In genomic region chr9:92669890-92670708, GRCh38 we compare ENCODE assay signal across 1 cellular context.
A peak's percentile ranks its signal among the peaks of the same experiment; 100 is the strongest.
TF ChIP-seq lines count a peak whose summit lies in the region.

TSS of gene IPPK (minus strand) at chr9:92670131. CDS start at chr9:92669988, 143 bp downstream.

TF ChIP-seq in HepG2, 621 proteins besides CTCF, POLR2A, EP300 and RAD21 (continued from another document and continues in another):
- TF ChIP-seq ZXDC (CRISPR knock-in tag; IDR thresholded peaks at IDR 0.05) (peak; percentile 75; the same call in 1 of the 2 replicates), MYC (CRISPR knock-in tag; IDR thresholded peaks at IDR 0.05; ENCODE audit: borderline replicate concordance) (peak; percentile 73; the same call in 1 of the 2 replicates), ARNTL (CRISPR knock-in tag; IDR thresholded peaks at IDR 0.05) (peak; percentile 42; the same call in 1 of the 2 replicates), AHR (CRISPR knock-in tag; IDR thresholded peaks at IDR 0.05) (peak; percentile 58; the same call in 1 of the 2 replicates), FOXA3 (CRISPR knock-in tag; IDR thresholded peaks at IDR 0.05) (peak; percentile 37; the same call in 1 of the 2 replicates), XBP1 (CRISPR knock-in tag; IDR thresholded peaks at IDR 0.05) (peak; percentile 69; the same call in 1 of the 2 replicates), SP4 (CRISPR knock-in tag; IDR thresholded peaks at IDR 0.05) (peak; percentile 86), GMEB1 (CRISPR knock-in tag; IDR thresholded peaks at IDR 0.05; ENCODE audit: borderline replicate concordance) (peak; percentile 89), TEAD2 (CRISPR knock-in tag; IDR thresholded peaks at IDR 0.05) (no peak), ZNF446 (CRISPR knock-in tag; IDR thresholded peaks at IDR 0.05) (0 out of 2 replicates have a peak, but pooled peaks have one; percentile 35), TBX3 (IDR thresholded peaks at IDR 0.05; ENCODE audit: borderline replicate concordance) (peak; percentile 14; the same call in 1 of the 2 replicates), ZNF614 (CRISPR knock-in tag; IDR thresholded peaks at IDR 0.05; ENCODE audit: borderline replicate concordance) (peak; percentile 42; the same call in 1 of the 2 replicates), ETV5 (CRISPR knock-in tag; IDR thresholded peaks at IDR 0.05; ENCODE audit: borderline replicate concordance) (peak; percentile 94), ZNF253 (CRISPR knock-in tag; IDR thresholded peaks at IDR 0.05; ENCODE audit: borderline replicate concordance) (no peak), ZZZ3 (CRISPR knock-in tag; IDR thresholded peaks at IDR 0.05; ENCODE audit: borderline replicate concordance) (peak; percentile 46; the same call in 1 of the 2 replicates), SRF (IDR thresholded peaks at IDR 0.05; ENCODE audit: low read depth, low read length) (no peak), HMGA1 (CRISPR knock-in tag; conservative IDR thresholded peaks at IDR 0.05) (no peak), PHF20 (CRISPR knock-in tag; IDR thresholded peaks at IDR 0.05) (peak; percentile 97), SIN3B (IDR thresholded peaks at IDR 0.05; ENCODE audit: low read length) (peak; percentile 72; the same call in 1 of the 2 replicates), NONO (IDR thresholded peaks at IDR 0.05) (no peak), NONO (CRISPR knock-in tag; conservative IDR thresholded peaks at IDR 0.05) (peak; percentile 78), NR1H2 (CRISPR knock-in tag; IDR thresholded peaks at IDR 0.05; ENCODE audit: borderline replicate concordance, low read depth) (no peak), ZNF530 (CRISPR knock-in tag; IDR thresholded peaks at IDR 0.05; ENCODE audit: low read depth) (no peak), ZNF891 (CRISPR knock-in tag; IDR thresholded peaks at IDR 0.05) (peak; percentile 65; the same call in 1 of the 2 replicates), ZNF746 (CRISPR knock-in tag; IDR thresholded peaks at IDR 0.05) (no peak)
- TF ChIP-seq, protein P1, sequence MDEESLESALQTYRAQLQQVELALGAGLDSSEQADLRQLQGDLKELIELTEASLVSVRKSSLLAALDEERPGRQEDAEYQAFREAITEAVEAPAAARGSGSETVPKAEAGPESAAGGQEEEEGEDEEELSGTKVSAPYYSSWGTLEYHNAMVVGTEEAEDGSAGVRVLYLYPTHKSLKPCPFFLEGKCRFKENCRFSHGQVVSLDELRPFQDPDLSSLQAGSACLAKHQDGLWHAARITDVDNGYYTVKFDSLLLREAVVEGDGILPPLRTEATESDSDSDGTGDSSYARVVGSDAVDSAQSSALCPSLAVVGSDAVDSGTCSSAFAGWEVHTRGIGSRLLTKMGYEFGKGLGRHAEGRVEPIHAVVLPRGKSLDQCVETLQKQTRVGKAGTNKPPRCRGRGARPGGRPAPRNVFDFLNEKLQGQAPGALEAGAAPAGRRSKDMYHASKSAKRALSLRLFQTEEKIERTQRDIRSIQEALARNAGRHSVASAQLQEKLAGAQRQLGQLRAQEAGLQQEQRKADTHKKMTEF (CRISPR knock-in tag; IDR thresholded peaks at IDR 0.05), result peak; percentile 77
- TF ChIP-seq, protein P2, sequence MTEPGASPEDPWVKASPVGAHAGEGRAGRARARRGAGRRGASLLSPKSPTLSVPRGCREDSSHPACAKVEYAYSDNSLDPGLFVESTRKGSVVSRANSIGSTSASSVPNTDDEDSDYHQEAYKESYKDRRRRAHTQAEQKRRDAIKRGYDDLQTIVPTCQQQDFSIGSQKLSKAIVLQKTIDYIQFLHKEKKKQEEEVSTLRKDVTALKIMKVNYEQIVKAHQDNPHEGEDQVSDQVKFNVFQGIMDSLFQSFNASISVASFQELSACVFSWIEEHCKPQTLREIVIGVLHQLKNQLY (CRISPR knock-in tag; IDR thresholded peaks at IDR 0.05), result no peak
- TF ChIP-seq, protein P3, sequence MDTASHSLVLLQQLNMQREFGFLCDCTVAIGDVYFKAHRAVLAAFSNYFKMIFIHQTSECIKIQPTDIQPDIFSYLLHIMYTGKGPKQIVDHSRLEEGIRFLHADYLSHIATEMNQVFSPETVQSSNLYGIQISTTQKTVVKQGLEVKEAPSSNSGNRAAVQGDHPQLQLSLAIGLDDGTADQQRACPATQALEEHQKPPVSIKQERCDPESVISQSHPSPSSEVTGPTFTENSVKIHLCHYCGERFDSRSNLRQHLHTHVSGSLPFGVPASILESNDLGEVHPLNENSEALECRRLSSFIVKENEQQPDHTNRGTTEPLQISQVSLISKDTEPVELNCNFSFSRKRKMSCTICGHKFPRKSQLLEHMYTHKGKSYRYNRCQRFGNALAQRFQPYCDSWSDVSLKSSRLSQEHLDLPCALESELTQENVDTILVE (CRISPR knock-in tag; IDR thresholded peaks at IDR 0.05), result peak; percentile 80; the same call in 1 of the 2 replicates
- TF ChIP-seq, protein P4, sequence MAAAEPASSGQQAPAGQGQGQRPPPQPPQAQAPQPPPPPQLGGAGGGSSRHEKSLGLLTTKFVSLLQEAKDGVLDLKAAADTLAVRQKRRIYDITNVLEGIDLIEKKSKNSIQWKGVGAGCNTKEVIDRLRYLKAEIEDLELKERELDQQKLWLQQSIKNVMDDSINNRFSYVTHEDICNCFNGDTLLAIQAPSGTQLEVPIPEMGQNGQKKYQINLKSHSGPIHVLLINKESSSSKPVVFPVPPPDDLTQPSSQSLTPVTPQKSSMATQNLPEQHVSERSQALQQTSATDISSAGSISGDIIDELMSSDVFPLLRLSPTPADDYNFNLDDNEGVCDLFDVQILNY (CRISPR knock-in tag; conservative IDR thresholded peaks at IDR 0.05), result no peak
- TF ChIP-seq, protein P5, sequence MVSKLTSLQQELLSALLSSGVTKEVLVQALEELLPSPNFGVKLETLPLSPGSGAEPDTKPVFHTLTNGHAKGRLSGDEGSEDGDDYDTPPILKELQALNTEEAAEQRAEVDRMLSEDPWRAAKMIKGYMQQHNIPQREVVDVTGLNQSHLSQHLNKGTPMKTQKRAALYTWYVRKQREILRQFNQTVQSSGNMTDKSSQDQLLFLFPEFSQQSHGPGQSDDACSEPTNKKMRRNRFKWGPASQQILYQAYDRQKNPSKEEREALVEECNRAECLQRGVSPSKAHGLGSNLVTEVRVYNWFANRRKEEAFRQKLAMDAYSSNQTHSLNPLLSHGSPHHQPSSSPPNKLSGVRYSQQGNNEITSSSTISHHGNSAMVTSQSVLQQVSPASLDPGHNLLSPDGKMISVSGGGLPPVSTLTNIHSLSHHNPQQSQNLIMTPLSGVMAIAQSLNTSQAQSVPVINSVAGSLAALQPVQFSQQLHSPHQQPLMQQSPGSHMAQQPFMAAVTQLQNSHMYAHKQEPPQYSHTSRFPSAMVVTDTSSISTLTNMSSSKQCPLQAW (CRISPR knock-in tag; IDR thresholded peaks at IDR 0.05), result peak; percentile 62; the same call in 1 of the 2 replicates
- TF ChIP-seq, protein P6, sequence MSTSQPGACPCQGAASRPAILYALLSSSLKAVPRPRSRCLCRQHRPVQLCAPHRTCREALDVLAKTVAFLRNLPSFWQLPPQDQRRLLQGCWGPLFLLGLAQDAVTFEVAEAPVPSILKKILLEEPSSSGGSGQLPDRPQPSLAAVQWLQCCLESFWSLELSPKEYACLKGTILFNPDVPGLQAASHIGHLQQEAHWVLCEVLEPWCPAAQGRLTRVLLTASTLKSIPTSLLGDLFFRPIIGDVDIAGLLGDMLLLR (CRISPR knock-in tag; IDR thresholded peaks at IDR 0.05), result no peak
- TF ChIP-seq, protein P7, sequence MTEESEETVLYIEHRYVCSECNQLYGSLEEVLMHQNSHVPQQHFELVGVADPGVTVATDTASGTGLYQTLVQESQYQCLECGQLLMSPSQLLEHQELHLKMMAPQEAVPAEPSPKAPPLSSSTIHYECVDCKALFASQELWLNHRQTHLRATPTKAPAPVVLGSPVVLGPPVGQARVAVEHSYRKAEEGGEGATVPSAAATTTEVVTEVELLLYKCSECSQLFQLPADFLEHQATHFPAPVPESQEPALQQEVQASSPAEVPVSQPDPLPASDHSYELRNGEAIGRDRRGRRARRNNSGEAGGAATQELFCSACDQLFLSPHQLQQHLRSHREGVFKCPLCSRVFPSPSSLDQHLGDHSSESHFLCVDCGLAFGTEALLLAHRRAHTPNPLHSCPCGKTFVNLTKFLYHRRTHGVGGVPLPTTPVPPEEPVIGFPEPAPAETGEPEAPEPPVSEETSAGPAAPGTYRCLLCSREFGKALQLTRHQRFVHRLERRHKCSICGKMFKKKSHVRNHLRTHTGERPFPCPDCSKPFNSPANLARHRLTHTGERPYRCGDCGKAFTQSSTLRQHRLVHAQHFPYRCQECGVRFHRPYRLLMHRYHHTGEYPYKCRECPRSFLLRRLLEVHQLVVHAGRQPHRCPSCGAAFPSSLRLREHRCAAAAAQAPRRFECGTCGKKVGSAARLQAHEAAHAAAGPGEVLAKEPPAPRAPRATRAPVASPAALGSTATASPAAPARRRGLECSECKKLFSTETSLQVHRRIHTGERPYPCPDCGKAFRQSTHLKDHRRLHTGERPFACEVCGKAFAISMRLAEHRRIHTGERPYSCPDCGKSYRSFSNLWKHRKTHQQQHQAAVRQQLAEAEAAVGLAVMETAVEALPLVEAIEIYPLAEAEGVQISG (CRISPR knock-in tag; IDR thresholded peaks at IDR 0.05), result peak; percentile 96
- TF ChIP-seq, protein P8, sequence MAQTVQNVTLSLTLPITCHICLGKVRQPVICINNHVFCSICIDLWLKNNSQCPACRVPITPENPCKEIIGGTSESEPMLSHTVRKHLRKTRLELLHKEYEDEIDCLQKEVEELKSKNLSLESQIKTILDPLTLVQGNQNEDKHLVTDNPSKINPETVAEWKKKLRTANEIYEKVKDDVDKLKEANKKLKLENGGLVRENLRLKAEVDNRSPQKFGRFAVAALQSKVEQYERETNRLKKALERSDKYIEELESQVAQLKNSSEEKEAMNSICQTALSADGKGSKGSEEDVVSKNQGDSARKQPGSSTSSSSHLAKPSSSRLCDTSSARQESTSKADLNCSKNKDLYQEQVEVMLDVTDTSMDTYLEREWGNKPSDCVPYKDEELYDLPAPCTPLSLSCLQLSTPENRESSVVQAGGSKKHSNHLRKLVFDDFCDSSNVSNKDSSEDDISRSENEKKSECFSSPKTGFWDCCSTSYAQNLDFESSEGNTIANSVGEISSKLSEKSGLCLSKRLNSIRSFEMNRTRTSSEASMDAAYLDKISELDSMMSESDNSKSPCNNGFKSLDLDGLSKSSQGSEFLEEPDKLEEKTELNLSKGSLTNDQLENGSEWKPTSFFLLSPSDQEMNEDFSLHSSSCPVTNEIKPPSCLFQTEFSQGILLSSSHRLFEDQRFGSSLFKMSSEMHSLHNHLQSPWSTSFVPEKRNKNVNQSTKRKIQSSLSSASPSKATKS (CRISPR knock-in tag; IDR thresholded peaks at IDR 0.05), result no peak
- TF ChIP-seq, protein P9, sequence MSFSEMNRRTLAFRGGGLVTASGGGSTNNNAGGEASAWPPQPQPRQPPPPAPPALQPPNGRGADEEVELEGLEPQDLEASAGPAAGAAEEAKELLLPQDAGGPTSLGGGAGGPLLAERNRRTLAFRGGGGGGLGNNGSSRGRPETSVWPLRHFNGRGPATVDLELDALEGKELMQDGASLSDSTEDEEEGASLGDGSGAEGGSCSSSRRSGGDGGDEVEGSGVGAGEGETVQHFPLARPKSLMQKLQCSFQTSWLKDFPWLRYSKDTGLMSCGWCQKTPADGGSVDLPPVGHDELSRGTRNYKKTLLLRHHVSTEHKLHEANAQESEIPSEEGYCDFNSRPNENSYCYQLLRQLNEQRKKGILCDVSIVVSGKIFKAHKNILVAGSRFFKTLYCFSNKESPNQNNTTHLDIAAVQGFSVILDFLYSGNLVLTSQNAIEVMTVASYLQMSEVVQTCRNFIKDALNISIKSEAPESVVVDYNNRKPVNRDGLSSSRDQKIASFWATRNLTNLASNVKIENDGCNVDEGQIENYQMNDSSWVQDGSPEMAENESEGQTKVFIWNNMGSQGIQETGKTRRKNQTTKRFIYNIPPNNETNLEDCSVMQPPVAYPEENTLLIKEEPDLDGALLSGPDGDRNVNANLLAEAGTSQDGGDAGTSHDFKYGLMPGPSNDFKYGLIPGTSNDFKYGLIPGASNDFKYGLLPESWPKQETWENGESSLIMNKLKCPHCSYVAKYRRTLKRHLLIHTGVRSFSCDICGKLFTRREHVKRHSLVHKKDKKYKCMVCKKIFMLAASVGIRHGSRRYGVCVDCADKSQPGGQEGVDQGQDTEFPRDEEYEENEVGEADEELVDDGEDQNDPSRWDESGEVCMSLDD (CRISPR knock-in tag; IDR thresholded peaks at IDR 0.05; ENCODE audit: borderline replicate concordance), result no peak
- TF ChIP-seq, protein P10, sequence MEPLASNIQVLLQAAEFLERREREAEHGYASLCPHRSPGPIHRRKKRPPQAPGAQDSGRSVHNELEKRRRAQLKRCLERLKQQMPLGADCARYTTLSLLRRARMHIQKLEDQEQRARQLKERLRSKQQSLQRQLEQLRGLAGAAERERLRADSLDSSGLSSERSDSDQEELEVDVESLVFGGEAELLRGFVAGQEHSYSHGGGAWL (CRISPR knock-in tag; IDR thresholded peaks at IDR 0.05), result peak; percentile 40; the same call in 1 of the 2 replicates
